In the genomic region with DNA sequence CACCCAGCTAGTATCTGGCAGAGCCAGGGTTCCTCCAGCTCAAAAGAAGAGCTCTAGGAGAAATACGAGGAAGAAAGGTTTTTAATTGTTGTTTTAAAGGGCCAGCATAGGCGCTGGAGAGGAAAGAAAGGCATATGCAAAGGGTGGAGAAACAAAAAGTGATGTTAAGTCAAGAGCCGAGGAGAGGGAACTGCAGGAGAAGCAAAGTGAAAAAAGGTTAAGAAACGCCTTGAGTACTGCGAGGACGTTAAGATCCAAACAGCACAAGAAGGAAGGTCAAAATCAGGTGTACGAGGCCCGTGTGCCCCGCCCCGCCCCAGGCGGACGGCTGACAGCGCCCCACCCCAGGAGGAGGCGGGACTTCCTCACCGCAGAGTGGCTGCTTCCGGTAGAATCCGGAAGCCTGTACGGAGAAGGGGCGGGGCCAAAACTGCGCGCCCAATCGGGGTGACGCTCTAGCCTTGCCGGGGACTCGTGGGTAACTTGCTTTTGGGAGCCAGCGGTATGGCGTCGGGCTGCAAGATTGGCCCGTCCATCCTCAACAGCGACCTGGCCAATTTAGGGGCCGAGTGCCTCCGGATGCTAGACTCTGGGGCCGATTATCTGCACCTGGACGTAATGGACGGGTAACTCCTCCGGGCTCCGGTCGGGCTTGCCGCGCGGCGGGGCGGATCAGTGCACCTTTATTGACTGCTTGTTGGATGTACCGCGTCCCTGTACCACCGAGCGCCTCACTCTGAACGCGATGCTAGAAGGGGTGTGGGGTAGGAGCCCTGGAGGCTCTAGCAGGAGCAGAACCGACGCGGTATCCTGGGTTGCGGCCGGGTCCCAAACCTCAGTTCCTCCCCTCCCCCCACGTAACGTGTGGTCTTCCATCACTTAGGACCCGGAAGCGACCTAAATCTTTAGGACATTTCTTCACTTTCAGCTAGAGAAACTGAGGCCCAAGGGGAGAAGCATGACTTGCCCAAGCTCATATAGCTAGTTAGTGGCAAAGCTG, we compare ENCODE assay signal across 8 cellular contexts. TPM values are rescaled to one million over a fixed set of nuclear protein-coding genes. Genes with fewer than 3 reads are reported as not detected.
DNase-seq lines count a peak whose midpoint lies in the region; ATAC-seq and TF ChIP-seq lines count a peak whose summit lies in the region.

A gene (plus strand): TSS at position 481 of the 1,000 bp plus-strand sequence. CDS start 24 bp downstream, at position 505.

- peak within 1 kb of the TSS; percentile 99 for H3K4me3 Mint-ChIP-seq in activated CD4-positive, alpha-beta T cell treated with anti-CD3 and anti-CD28 coated beads, Interleukin-2, amount 10 ng/mL, durations not matched to agents 24 days and 14 days

- H3K27ac Mint-ChIP-seq in activated CD4-positive, alpha-beta T cell treated with anti-CD3 and anti-CD28 coated beads, Interleukin-2, amount 10 ng/mL, durations not matched to agents 24 days and 14 days, result peak within 1 kb of the TSS; percentile 91

- CTCF ChIA-PET in BJ (lab: Yijun Ruan, JAX), result no interaction called here

- peak; percentile 100 for ATAC-seq in GM19324 (IDR thresholded peaks at IDR 0.05; ENCODE audit: low FRiP score, unreplicated experiment)
- peak; percentile 97 for ATAC-seq in HG03469 (IDR thresholded peaks at IDR 0.05; ENCODE audit: unreplicated experiment)

- no peaks in the 10 kb centered on the region for H3K27me3 Mint-ChIP-seq in activated CD4-positive, alpha-beta T cell treated with anti-CD3 and anti-CD28 coated beads, Interleukin-2, amount 10 ng/mL, durations not matched to agents 24 days and 14 days

- H3K4me3 ChIP-seq in BJ (ENCODE audit: low read depth, low read length) (peak within 1 kb of the TSS; percentile 55), coronary artery (peak within 1 kb of the TSS; percentile 89)

- H3K9me3 Mint-ChIP-seq in activated CD4-positive, alpha-beta T cell treated with anti-CD3 and anti-CD28 coated beads, Interleukin-2, amount 10 ng/mL, durations not matched to agents 24 days and 14 days, result peaks cover 3% of the 10 kb centered on the region

- peaks cover 42% of the 10 kb centered on the region for H3K4me1 Mint-ChIP-seq in activated CD4-positive, alpha-beta T cell treated with anti-CD3 and anti-CD28 coated beads, Interleukin-2, amount 10 ng/mL, durations not matched to agents 24 days and 14 days

- DNase-seq in BJ (ENCODE audit: low read depth), result peak; percentile 66
- peak; percentile 92 for DNase-seq in NCI-H526 treated with DMSO at 0.1 percent for 48 hours (lab: John Stamatoyannopoulos, UW)
- DNase-seq in activated CD4-positive, alpha-beta T cell treated with anti-CD3 and anti-CD28 coated beads, Interleukin-2, amount 10 ng/mL, durations not matched to agents 24 days and 14 days, result peak; percentile 99
- DNase-seq in coronary artery (ENCODE audit: low spot score), result peak; percentile 98
- DNase-seq in stimulated activated CD4-positive, alpha-beta T cell treated with anti-CD3 and anti-CD28 coated beads, Interleukin-1b, Interleukin-23, amount 100 ng/mL, for 4 hours (ENCODE audit: low read depth in 2 of 2), result peak; percentile 97 to 98

- H3K27me3 ChIP-seq in BJ (ENCODE audit: control insufficient read depth, insufficient read depth, low read length) (no peaks in the 10 kb centered on the region), layer of hippocampus (ENCODE audit: control insufficient read depth, insufficient read depth, low read length) (no peaks in the 10 kb centered on the region)

- intact Hi-C loops in activated CD4-positive, alpha-beta T cell treated with anti-CD3 and anti-CD28 coated beads, Interleukin-2, amount 10 ng/mL, durations not matched to agents 24 days and 14 days (cut with micrococcal nuclease), result loop anchor here (1.0 to 5.0 kb wide), 2 partner anchors 168 to 475 kb away; a partner anchor contains a TSS

- no peaks in the 10 kb centered on the region for H3K36me3 ChIP-seq in BJ (ENCODE audit: control insufficient read depth, insufficient read depth, low read length)

- H3K27ac ChIP-seq in coronary artery (peak within 1 kb of the TSS; percentile 49 to 77), layer of hippocampus (ENCODE audit: low read depth, low read length) (peak within 1 kb of the TSS; percentile 49)

- TF ChIP-seq CTCF in BJ (IDR thresholded peaks at IDR 0.05; ENCODE audit: insufficient read depth, low read depth, low read length), result no peak
- no peak for TF ChIP-seq CTCF in coronary artery (IDR thresholded peaks at IDR 0.05)

- peaks cover 21% of the 10 kb centered on the region for H3K36me3 Mint-ChIP-seq in activated CD4-positive, alpha-beta T cell treated with anti-CD3 and anti-CD28 coated beads, Interleukin-2, amount 10 ng/mL, durations not matched to agents 24 days and 14 days (ENCODE audit: low read depth)

- POLR2A ChIA-PET in BJ (lab: Charles Lee), result no interaction called here

RNA-seq across cellular contexts. Expression of the gene that starts here (rescaled TPM):
- polyA plus RNA-seq in BJ (2011; rRNA removed), result 71.0 and 78.3 TPM in 2 replicates
- 46.0 and 83.1 TPM in 2 replicates for polyA minus RNA-seq in BJ (2011; rRNA and poly(A)+ RNA removed)
- total RNA-seq in activated CD4-positive, alpha-beta T cell treated with anti-CD3 and anti-CD28 coated beads, Interleukin-2, amount 10 ng/mL, durations not matched to agents 24 days and 14 days, result 61.4 and 64.1 TPM in 2 replicates

Comparison
In these comparisons a context has a peak if more than half of its experiments do, and no peak if none do; other contexts are left out.
1. Peak in every context shown above with its lines: DNase-seq, ATAC-seq, H3K4me3 ChIP-seq and H3K27ac ChIP-seq.